9 cellular contexts compared by ENCODE assay signal in genomic region chr19:2333807-2334211, GRCh38. TPM values are rescaled to one million over a fixed set of nuclear protein-coding genes. Genes with fewer than 3 reads are reported as not detected.
DNase-seq lines count a peak whose midpoint lies in the region; ATAC-seq, FAIRE-seq and TF ChIP-seq lines count a peak whose summit lies in the region.
"Had no signal": no experiment of that assay in that cellular context is flagged by ENCODE, and none has a peak within 500 bp of the region (broad histone marks: within the 10 kb centered on the region; RNA-seq: fewer than 3 reads in every experiment).

No MANE protein-coding gene starts in this region.

- no peaks in the 10 kb centered on the region for H3K27me3 ChIP-seq in OCI-LY3 (ENCODE audit: low read depth, low read length)
- H3K27me3 ChIP-seq in duodenal mucosa (ENCODE audit: control insufficient read depth in 1 of 2, insufficient read depth in 2 of 2, low read length in 2 of 2): no peaks in the 10 kb centered on the region
- H3K27me3 ChIP-seq in rectal smooth muscle tissue (ENCODE audit: control insufficient read depth, insufficient read depth, low read length): no peaks in the 10 kb centered on the region

- TF ChIP-seq CTCF in OCI-LY3 (IDR thresholded peaks at IDR 0.05; ENCODE audit: low read depth, low read length): peak; percentile 27

- H3K4me1 ChIP-seq in OCI-LY3 (ENCODE audit: low read length): peaks cover 24% of the 10 kb centered on the region
- peaks cover 37 to 50% of the 10 kb centered on the region in 2 donors for H3K4me1 ChIP-seq in duodenal mucosa (ENCODE audit: control insufficient read depth in 1 of 2, insufficient read depth in 2 of 2, low read length in 2 of 2)
- H3K4me1 ChIP-seq in rectal smooth muscle tissue (ENCODE audit: control insufficient read depth, insufficient read depth, low read length): peaks cover 9% of the 10 kb centered on the region

- H4K20me1 ChIP-seq in OCI-LY3 (ENCODE audit: insufficient read depth, low read length): peaks cover 23% of the 10 kb centered on the region; the same call in 1 of the 2 replicates

- H3K4me3 ChIP-seq in OCI-LY3 (ENCODE audit: low read length): no peak overlapping the region
- peak overlapping the region; percentile 21 to 48 for H3K4me3 ChIP-seq in duodenal mucosa (ENCODE audit: low read depth in 1 of 2, low read length in 2 of 2)
- peak overlapping the region; percentile 10 for H3K4me3 ChIP-seq in rectal smooth muscle tissue (ENCODE audit: low read length)

- no peak overlapping the region for H2AFZ ChIP-seq in OCI-LY3 (ENCODE audit: low read depth, low read length)

- peak; percentile 28 for FAIRE-seq in GM12891 (lab: Jason Lieb, UNC)

- H3K4me2 ChIP-seq in OCI-LY3 (ENCODE audit: low read length): no peak overlapping the region

- no peak for TF ChIP-seq POLR2A in GM12891 (IDR thresholded peaks at IDR 0.05; ENCODE audit: low read depth, low read length)

- peaks cover 18% of the 10 kb centered on the region for H3K36me3 ChIP-seq in OCI-LY3 (replicated peaks; ENCODE audit: low read depth, low read length)
- H3K36me3 ChIP-seq in duodenal mucosa (ENCODE audit: control insufficient read depth in 1 of 2, insufficient read depth in 2 of 2, low read length in 2 of 2): peaks cover 0 to 18% of the 10 kb centered on the region in 2 donors
- H3K36me3 ChIP-seq in rectal smooth muscle tissue (ENCODE audit: control insufficient read depth, insufficient read depth, low read length): peaks cover 3% of the 10 kb centered on the region

- no peak overlapping the region for H3K27ac ChIP-seq in OCI-LY3 (ENCODE audit: low read length)
- peak overlapping the region; percentile 54 for H3K27ac ChIP-seq in duodenal mucosa (ENCODE audit: low read depth, low read length)
- H3K27ac ChIP-seq in rectal smooth muscle tissue (ENCODE audit: low read depth, low read length): no peak overlapping the region
- H3K27ac ChIP-seq: epithelial cell of prostate had no signal

- DNase-seq in GM12891 (ENCODE audit: insufficient read length, low spot score) (no peak), NCI-H2029 (lab: John Stamatoyannopoulos, UW) (no peak)
- DNase-seq in stimulated activated CD4-positive, alpha-beta T cell treated with anti-CD3 and anti-CD28 coated beads, Interleukin-4, amount 100 ng/mL, for 4 hours: no peak
- no peak for DNase-seq in activated CD4-positive, CD25-positive, alpha-beta regulatory T cell (lab: John Stamatoyannopoulos, UW)

- H3K9ac ChIP-seq in OCI-LY3 (ENCODE audit: low read length) (no peak overlapping the region), duodenal mucosa (ENCODE audit: low read depth in 1 of 2, low read length in 2 of 2) (peak overlapping the region; percentile 37 to 69), rectal smooth muscle tissue (ENCODE audit: low read length) (no peak overlapping the region)

- H3K79me2 ChIP-seq in OCI-LY3 (ENCODE audit: low read length): peaks cover 80% of the 10 kb centered on the region

- H3K9me3 ChIP-seq in OCI-LY3 (ENCODE audit: insufficient read depth, low read length) (no peaks in the 10 kb centered on the region; the same call in 1 of the 2 replicates), duodenal mucosa (ENCODE audit: control insufficient read depth in 1 of 2, low read length in 2 of 2) (no peaks in the 10 kb centered on the region)

- ATAC-seq in HG02938 (IDR thresholded peaks at IDR 0.05; ENCODE audit: unreplicated experiment): no peak

TF ChIP-seq in GM12891, 5 proteins besides CTCF, POLR2A, EP300 and RAD21:
- TF ChIP-seq TAF1 (IDR thresholded peaks at IDR 0.05; ENCODE audit: low read depth, low read length) (no peak), SPI1 (IDR thresholded peaks at IDR 0.05; ENCODE audit: low read depth, low read length) (no peak), POLR2AphosphoS5 (IDR thresholded peaks at IDR 0.05; ENCODE audit: low read depth, low read length) (no peak), PAX5 (IDR thresholded peaks at IDR 0.05; ENCODE audit: insufficient read depth, low read length, severe bottlenecking) (no peak), POU2F2 (IDR thresholded peaks at IDR 0.05; ENCODE audit: low read depth, low read length) (no peak)

RNA-seq across cellular contexts. Expression of gene SPPL2B, which starts 5.3 kb away (rescaled TPM):
- 31.1 TPM for polyA plus RNA-seq in GM12891 (2012; ENCODE audit: low read depth, missing spikeins)

RNA-seq across cellular contexts. Expression of gene LSM7, which starts 5.4 kb away (rescaled TPM):
- 196 TPM for polyA plus RNA-seq in GM12891 (2012; ENCODE audit: low read depth, missing spikeins)

RNA-seq across cellular contexts. Expression of gene LINGO3, which starts 25.9 kb away (rescaled TPM):
- 1.1 TPM for polyA plus RNA-seq in GM12891 (2012; ENCODE audit: low read depth, missing spikeins)

RNA-seq across cellular contexts. Expression of gene TMPRSS9, which starts 26.3 kb away (rescaled TPM):
- polyA plus RNA-seq in GM12891 (2012; ENCODE audit: low read depth, missing spikeins): 0.35 TPM

RNA-seq across cellular contexts. Expression of gene PEAK3, which starts 51.8 kb away (rescaled TPM):
- 0.49 TPM for polyA plus RNA-seq in GM12891 (2012; ENCODE audit: low read depth, missing spikeins)

Comparison
In these comparisons a context has a peak if more than half of its experiments do, and no peak if none do; other contexts are left out.
1. H3K9ac ChIP-seq: peak in duodenal mucosa (2 of 2); none in OCI-LY3 (single experiment) and rectal smooth muscle tissue (single experiment).